ENCODE assay signal across 2 cellular contexts in the genomic region with DNA sequence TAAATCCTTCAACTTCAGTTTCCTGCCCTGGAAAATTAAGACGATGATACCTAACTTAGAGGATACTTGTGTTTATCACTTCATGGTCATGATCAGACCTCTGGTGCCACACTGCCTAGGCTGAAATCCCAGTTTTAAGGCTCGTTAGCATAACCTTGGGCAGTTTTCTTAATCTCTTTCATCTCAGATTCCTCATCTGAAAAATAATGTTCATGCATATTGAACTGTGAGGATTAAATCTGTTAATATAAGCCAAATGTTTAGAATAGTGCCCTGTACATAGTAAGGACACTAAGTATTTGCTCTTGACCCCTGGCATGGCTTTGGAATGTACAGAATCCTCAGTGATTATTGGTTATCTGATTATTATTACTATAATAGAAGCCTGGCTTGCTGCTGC.
TF ChIP-seq lines count a peak whose summit lies in the region.

No MANE protein-coding gene starts in this region.

TF ChIP-seq in IMR-90, 13 proteins besides CTCF, POLR2A, EP300 and RAD21:
- TF ChIP-seq CHD1 (IDR thresholded peaks at IDR 0.05; ENCODE audit: low read depth, low read length) (no peak), FOS (IDR thresholded peaks at IDR 0.05; ENCODE audit: low read depth, low read length) (no peak), RCOR1 (IDR thresholded peaks at IDR 0.05; ENCODE audit: insufficient replicate concordance, low read length) (no peak), MAFK (IDR thresholded peaks at IDR 0.05; ENCODE audit: low read depth, low read length) (no peak), NFE2L2 (IDR thresholded peaks at IDR 0.05; ENCODE audit: low read depth, low read length) (no peak), MXI1 (IDR thresholded peaks at IDR 0.05; ENCODE audit: borderline replicate concordance, low read depth, low read length) (no peak)
- TF ChIP-seq, protein P1, sequence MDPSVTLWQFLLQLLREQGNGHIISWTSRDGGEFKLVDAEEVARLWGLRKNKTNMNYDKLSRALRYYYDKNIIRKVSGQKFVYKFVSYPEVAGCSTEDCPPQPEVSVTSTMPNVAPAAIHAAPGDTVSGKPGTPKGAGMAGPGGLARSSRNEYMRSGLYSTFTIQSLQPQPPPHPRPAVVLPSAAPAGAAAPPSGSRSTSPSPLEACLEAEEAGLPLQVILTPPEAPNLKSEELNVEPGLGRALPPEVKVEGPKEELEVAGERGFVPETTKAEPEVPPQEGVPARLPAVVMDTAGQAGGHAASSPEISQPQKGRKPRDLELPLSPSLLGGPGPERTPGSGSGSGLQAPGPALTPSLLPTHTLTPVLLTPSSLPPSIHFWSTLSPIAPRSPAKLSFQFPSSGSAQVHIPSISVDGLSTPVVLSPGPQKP (IDR thresholded peaks at IDR 0.05; ENCODE audit: borderline replicate concordance, low read depth, low read length): no peak
TF ChIP-seq in IMR-90: peak in this region for 0.

TF ChIP-seq in endothelial cell of umbilical vein, 7 proteins besides CTCF, POLR2A, EP300 and RAD21:
- TF ChIP-seq GATA2 (IDR thresholded peaks at IDR 0.05; ENCODE audit: insufficient read depth, insufficient read length, low read depth, low read length): no peak
- TF ChIP-seq, protein P2, sequence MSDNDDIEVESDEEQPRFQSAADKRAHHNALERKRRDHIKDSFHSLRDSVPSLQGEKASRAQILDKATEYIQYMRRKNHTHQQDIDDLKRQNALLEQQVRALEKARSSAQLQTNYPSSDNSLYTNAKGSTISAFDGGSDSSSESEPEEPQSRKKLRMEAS (IDR thresholded peaks at IDR 0.05; ENCODE audit: insufficient read depth, insufficient read length): no peak
- TF ChIP-seq MYC (IDR thresholded peaks at IDR 0.05; ENCODE audit: low read depth, low read length): no peak
- no peak for TF ChIP-seq FOS (IDR thresholded peaks at IDR 0.05; ENCODE audit: borderline replicate concordance, insufficient read depth, low read length)
- no peak for TF ChIP-seq POLR2AphosphoS5 (IDR thresholded peaks at IDR 0.05; ENCODE audit: insufficient read depth, low read depth, low read length)
